Comparison of ENCODE assay signal across 1 cellular context in genomic region chr19:1874554-1875185, GRCh38.
TF ChIP-seq lines count a peak whose summit lies in the region.

No MANE protein-coding gene starts in this region.

TF ChIP-seq in K562, 482 proteins besides CTCF, POLR2A, EP300 and RAD21 (continued from another document and continues in another):
- TF ChIP-seq ZNF318 (IDR thresholded peaks at IDR 0.05; ENCODE audit: borderline replicate concordance in 1 of 2, low read depth in 1 of 2) (no peak), POLR2H (tag; IDR thresholded peaks at IDR 0.05; ENCODE audit: low read depth) (peak; percentile 65), NBN (IDR thresholded peaks at IDR 0.05; ENCODE audit: low read depth) (peak; percentile 41; the same call in 1 of the 2 replicates), EWSR1 (IDR thresholded peaks at IDR 0.05; ENCODE audit: borderline replicate concordance, low read depth, partially characterized antibody) (no peak), RNF2 (IDR thresholded peaks at IDR 0.05) (no peak), ARID2 (IDR thresholded peaks at IDR 0.05) (no peak), ZBTB49 (CRISPR knock-in tag; IDR thresholded peaks at IDR 0.05; ENCODE audit: borderline replicate concordance) (no peak), THRAP3 (IDR thresholded peaks at IDR 0.05; ENCODE audit: borderline replicate concordance) (no peak), ELF2 (CRISPR knock-in tag; IDR thresholded peaks at IDR 0.05) (no peak), SNRNP70 (optimal IDR thresholded peaks at IDR 0.05; ENCODE audit: low read depth, low read length) (no peak), ZBTB7A (IDR thresholded peaks at IDR 0.05; ENCODE audit: borderline replicate concordance, control insufficient read depth, low read depth, low read length) (no peak), GABPB1 (CRISPR knock-in tag; IDR thresholded peaks at IDR 0.05) (0 out of 2 replicates have a peak, but pooled peaks have one; percentile 39), ZNF77 (CRISPR knock-in tag; IDR thresholded peaks at IDR 0.05) (no peak), ZNF589 (CRISPR knock-in tag; IDR thresholded peaks at IDR 0.05; ENCODE audit: low read depth) (0 out of 2 replicates have a peak, but pooled peaks have one; percentile 7), ZNF512 (tag; IDR thresholded peaks at IDR 0.05) (peak; percentile 61; the same call in 1 of the 2 replicates), ZNF592 (IDR thresholded peaks at IDR 0.05) (no peak), ZNF184 (CRISPR knock-in tag; IDR thresholded peaks at IDR 0.05) (no peak), KDM2B (CRISPR knock-in tag; IDR thresholded peaks at IDR 0.05) (no peak), SAP30 (IDR thresholded peaks at IDR 0.05; ENCODE audit: borderline replicate concordance, insufficient read depth, low read depth, low read length, poor library complexity, severe bottlenecking) (peak; percentile 46), ZNF395 (CRISPR knock-in tag; IDR thresholded peaks at IDR 0.05) (0 out of 2 replicates have a peak, but pooled peaks have one; percentile 25), ZNF354B (CRISPR knock-in tag; IDR thresholded peaks at IDR 0.05) (no peak), SRSF1 (IDR thresholded peaks at IDR 0.05; ENCODE audit: low read depth, low read length) (no peak), ZNF76 (CRISPR knock-in tag; IDR thresholded peaks at IDR 0.05; ENCODE audit: borderline replicate concordance) (no peak)
